ENCODE assay signal across 40 cellular contexts in genomic region chr2:49755777-49756176, GRCh38.
"Had no signal": no experiment of that assay in that cellular context is flagged by ENCODE, and none has a peak within 500 bp of the region (broad histone marks: within the 10 kb centered on the region; RNA-seq: fewer than 3 reads in every experiment).

No MANE protein-coding gene starts in this region.

- H3K4me3 Mint-ChIP-seq: activated naive CD4-positive, alpha-beta T cell treated with anti-CD3 and anti-CD28 coated beads for 36 hours; activated naive CD4-positive, alpha-beta T cell treated with anti-CD3 and anti-CD28 coated beads, Interleukin-2, amount 10 ng/mL, durations not matched to agents 7 days and 5 days; activated naive CD4-positive, alpha-beta T cell treated with anti-CD3 and anti-CD28 coated beads, Interleukin-2, amount 50 U/mL, for 24 hours; activated naive CD8-positive, alpha-beta T cell; activated naive CD8-positive, alpha-beta T cell treated with anti-CD3 and anti-CD28 coated beads for 36 hours; activated naive CD8-positive, alpha-beta T cell treated with anti-CD3 and anti-CD28 coated beads, Interleukin-2, amount 10 ng/mL, durations not matched to agents 7 days and 5 days; activated naive CD8-positive, alpha-beta T cell treated with anti-CD3 and anti-CD28 coated beads, Interleukin-2, amount 50 U/mL, for 24 hours; activated T-cell treated with anti-CD3 and anti-CD28 coated beads, Interleukin-2, amount 50 U/mL, for 24 hours; activated T-cell treated with anti-CD3 and anti-CD28 coated beads, Interleukin-2, amount 50 U/mL, for 4 hours; activated T-cell treated with anti-CD3 and anti-CD28 coated beads, Interleukin-2, amount 50 U/mL, for 72 hours; activated T-helper 1 cell treated with anti-CD3 and anti-CD28 coated beads, Interleukin-12 subunit alpha, Interleukin-12 subunit beta, Interleukin-2, Interleukin-4 antibody, amounts not matched to agents 30 ng/mL and 10 ng/mL and 1 ng/mL, durations not matched to agents 14 hours and 24 hours and 36 hours; activated T-helper 17 cell treated with anti-CD3 and anti-CD28 coated beads, Interleukin-2, amount 50 U/mL, for 72 hours; brain; central memory CD8-positive, alpha-beta T cell had no signal

- H3K36me3 ChIP-seq: adrenal gland, ascending aorta, brain microvascular endothelial cell, breast epithelium, cardiac muscle cell had no signal

- H3K9me3 ChIP-seq: adrenal gland, ascending aorta, body of pancreas, breast epithelium had no signal

- H3K36me3 Mint-ChIP-seq: activated naive CD4-positive, alpha-beta T cell treated with anti-CD3 and anti-CD28 coated beads, Interleukin-2, amount 10 ng/mL, durations not matched to agents 7 days and 5 days; activated naive CD4-positive, alpha-beta T cell treated with anti-CD3 and anti-CD28 coated beads, Interleukin-2, amount 50 U/mL, for 24 hours; activated naive CD4-positive, alpha-beta T cell treated with anti-CD3 and anti-CD28 coated beads, Interleukin-2, amount 50 U/mL, for 72 hours; activated naive CD8-positive, alpha-beta T cell; activated naive CD8-positive, alpha-beta T cell treated with anti-CD3 and anti-CD28 coated beads for 36 hours; activated naive CD8-positive, alpha-beta T cell treated with anti-CD3 and anti-CD28 coated beads, Interleukin-2, amount 10 ng/mL, durations not matched to agents 7 days and 5 days; brain had no signal

- H3K27me3 ChIP-seq: adrenal gland, ascending aorta, body of pancreas, brain microvascular endothelial cell, breast epithelium, cardiac muscle cell had no signal

- H3K4me1 Mint-ChIP-seq: activated naive CD4-positive, alpha-beta T cell treated with anti-CD3 and anti-CD28 coated beads, Interleukin-2, amount 10 ng/mL, durations not matched to agents 7 days and 5 days; activated naive CD4-positive, alpha-beta T cell treated with anti-CD3 and anti-CD28 coated beads, Interleukin-2, amount 50 U/mL, for 24 hours; activated naive CD8-positive, alpha-beta T cell treated with anti-CD3 and anti-CD28 coated beads for 36 hours; activated naive CD8-positive, alpha-beta T cell treated with anti-CD3 and anti-CD28 coated beads, Interleukin-2, amount 10 ng/mL, durations not matched to agents 7 days and 5 days; activated naive CD8-positive, alpha-beta T cell treated with anti-CD3 and anti-CD28 coated beads, Interleukin-2, amount 50 U/mL, for 24 hours; activated T-helper 17 cell treated with anti-CD3 and anti-CD28 coated beads, Interleukin-2, amount 50 U/mL, for 72 hours; brain; central memory CD8-positive, alpha-beta T cell had no signal

- H3K27ac ChIP-seq: adrenal gland, ascending aorta, body of pancreas, brain microvascular endothelial cell, breast epithelium, cardiac muscle cell had no signal

- H3K4me3 ChIP-seq: adrenal gland, ascending aorta, body of pancreas, breast epithelium, cardiac muscle cell had no signal

- DNase-seq: activated effector memory CD4-positive, alpha-beta T cell treated with anti-CD3 and anti-CD28 coated beads, Interleukin-2, amount 50 U/mL, for 16 hours; activated effector memory CD4-positive, alpha-beta T cell treated with Interleukin-2 at 50 U/mL for 16 hours; activated gamma-delta T cell; activated gamma-delta T cell treated with Interleukin-2 at 50 U/mL for 16 hours; activated naive CD4-positive, alpha-beta T cell; activated naive CD4-positive, alpha-beta T cell treated with anti-CD3 and anti-CD28 coated beads for 36 hours; activated naive CD4-positive, alpha-beta T cell treated with anti-CD3 and anti-CD28 coated beads, Interleukin-2, amount 10 ng/mL, durations not matched to agents 7 days and 5 days; activated naive CD4-positive, alpha-beta T cell treated with anti-CD3 and anti-CD28 coated beads, Interleukin-2, amount 50 U/mL, for 16 hours; activated naive CD4-positive, alpha-beta T cell treated with Interleukin-2 at 50 U/mL for 16 hours; activated naive CD8-positive, alpha-beta T cell treated with anti-CD3 and anti-CD28 coated beads for 36 hours; activated naive CD8-positive, alpha-beta T cell treated with anti-CD3 and anti-CD28 coated beads, Interleukin-2, amount 10 ng/mL, durations not matched to agents 7 days and 5 days; activated naive CD8-positive, alpha-beta T cell treated with anti-CD3 and anti-CD28 coated beads, Interleukin-2, amount 50 U/mL, for 24 hours; activated T-cell treated with anti-CD3 and anti-CD28 coated beads, Interleukin-2, amount 50 U/mL, for 1 hour; activated T-cell treated with anti-CD3 and anti-CD28 coated beads, Interleukin-2, amount 50 U/mL, for 24 hours; activated T-cell treated with anti-CD3 and anti-CD28 coated beads, Interleukin-2, amount 50 U/mL, for 4 hours; activated T-cell treated with anti-CD3 and anti-CD28 coated beads, Interleukin-2, amount 50 U/mL, for 48 hours; activated T-cell treated with anti-CD3 and anti-CD28 coated beads, Interleukin-2, amount 50 U/mL, for 72 hours; adrenal gland; amniotic stem cell; amygdala; anterior cingulate cortex; aorta; body of pancreas; brain microvascular endothelial cell; caudate nucleus; central memory CD4-positive, alpha-beta T cell; cerebellar nuclear complex had no signal

- H3K27me3 Mint-ChIP-seq: activated naive CD4-positive, alpha-beta T cell treated with anti-CD3 and anti-CD28 coated beads, Interleukin-2, amount 10 ng/mL, durations not matched to agents 7 days and 5 days; activated naive CD4-positive, alpha-beta T cell treated with anti-CD3 and anti-CD28 coated beads, Interleukin-2, amount 50 U/mL, for 24 hours; activated naive CD8-positive, alpha-beta T cell; activated naive CD8-positive, alpha-beta T cell treated with anti-CD3 and anti-CD28 coated beads for 36 hours; activated naive CD8-positive, alpha-beta T cell treated with anti-CD3 and anti-CD28 coated beads, Interleukin-2, amount 10 ng/mL, durations not matched to agents 7 days and 5 days; activated naive CD8-positive, alpha-beta T cell treated with anti-CD3 and anti-CD28 coated beads, Interleukin-2, amount 50 U/mL, for 24 hours; activated T-cell treated with anti-CD3 and anti-CD28 coated beads, Interleukin-2, amount 50 U/mL, for 24 hours; activated T-helper 17 cell treated with anti-CD3 and anti-CD28 coated beads, Interleukin-2, amount 50 U/mL, for 72 hours; central memory CD8-positive, alpha-beta T cell had no signal

- FAIRE-seq: astrocyte, bronchial epithelial cell had no signal

- H3K27ac Mint-ChIP-seq: activated naive CD4-positive, alpha-beta T cell treated with anti-CD3 and anti-CD28 coated beads for 36 hours; activated naive CD4-positive, alpha-beta T cell treated with anti-CD3 and anti-CD28 coated beads, Interleukin-2, amount 10 ng/mL, durations not matched to agents 7 days and 5 days; activated naive CD4-positive, alpha-beta T cell treated with anti-CD3 and anti-CD28 coated beads, Interleukin-2, amount 50 U/mL, for 24 hours; activated naive CD4-positive, alpha-beta T cell treated with anti-CD3 and anti-CD28 coated beads, Interleukin-2, amount 50 U/mL, for 72 hours; activated naive CD8-positive, alpha-beta T cell; activated naive CD8-positive, alpha-beta T cell treated with anti-CD3 and anti-CD28 coated beads for 36 hours; activated naive CD8-positive, alpha-beta T cell treated with anti-CD3 and anti-CD28 coated beads, Interleukin-2, amount 10 ng/mL, durations not matched to agents 7 days and 5 days; activated naive CD8-positive, alpha-beta T cell treated with anti-CD3 and anti-CD28 coated beads, Interleukin-2, amount 50 U/mL, for 24 hours; activated T-cell treated with anti-CD3 and anti-CD28 coated beads, Interleukin-2, amount 50 U/mL, for 24 hours; activated T-cell treated with anti-CD3 and anti-CD28 coated beads, Interleukin-2, amount 50 U/mL, for 72 hours; activated T-helper 1 cell treated with anti-CD3 and anti-CD28 coated beads, Interleukin-12 subunit alpha, Interleukin-12 subunit beta, Interleukin-2, Interleukin-4 antibody, amounts not matched to agents 30 ng/mL and 10 ng/mL and 1 ng/mL, durations not matched to agents 14 hours and 24 hours and 36 hours; activated T-helper 17 cell treated with anti-CD3 and anti-CD28 coated beads, Interleukin-2, amount 50 U/mL, for 72 hours; activated T-helper 2 cell treated with anti-CD3 and anti-CD28 coated beads, Interferon-gamma antibody, Interleukin-2, Interleukin-4, amounts not matched to agents 10 μg/mL and 5 μg/mL and 100 μg/mL, durations not matched to agents 14 hours and 24 hours and 36 hours; brain had no signal

- H3K4me1 ChIP-seq: adrenal gland, ascending aorta, body of pancreas, breast epithelium had no signal

- H3K9me3 Mint-ChIP-seq: activated naive CD4-positive, alpha-beta T cell treated with anti-CD3 and anti-CD28 coated beads for 36 hours; activated naive CD4-positive, alpha-beta T cell treated with anti-CD3 and anti-CD28 coated beads, Interleukin-2, amount 10 ng/mL, durations not matched to agents 7 days and 5 days; activated naive CD4-positive, alpha-beta T cell treated with anti-CD3 and anti-CD28 coated beads, Interleukin-2, amount 50 U/mL, for 24 hours; activated naive CD8-positive, alpha-beta T cell treated with anti-CD3 and anti-CD28 coated beads, Interleukin-2, amount 10 ng/mL, durations not matched to agents 7 days and 5 days; activated T-cell treated with anti-CD3 and anti-CD28 coated beads, Interleukin-2, amount 50 U/mL, for 24 hours; activated T-cell treated with anti-CD3 and anti-CD28 coated beads, Interleukin-2, amount 50 U/mL, for 4 hours; activated T-helper 1 cell treated with anti-CD3 and anti-CD28 coated beads, Interleukin-12 subunit alpha, Interleukin-12 subunit beta, Interleukin-2, Interleukin-4 antibody, amounts not matched to agents 30 ng/mL and 10 ng/mL and 1 ng/mL, durations not matched to agents 14 hours and 24 hours and 36 hours; activated T-helper 2 cell treated with anti-CD3 and anti-CD28 coated beads, Interferon-gamma antibody, Interleukin-2, Interleukin-4, amounts not matched to agents 10 μg/mL and 5 μg/mL and 100 μg/mL, durations not matched to agents 14 hours and 24 hours and 36 hours; brain had no signal

- ATAC-seq: activated naive CD4-positive, alpha-beta T cell treated with anti-CD3 and anti-CD28 coated beads, Interleukin-2, amount 50 U/mL, for 72 hours; activated naive CD8-positive, alpha-beta T cell treated with anti-CD3 and anti-CD28 coated beads, Interleukin-2, amount 50 U/mL, for 24 hours; activated T-cell treated with anti-CD3 and anti-CD28 coated beads, Interleukin-2, amount 50 U/mL, for 4 hours; activated T-cell treated with anti-CD3 and anti-CD28 coated beads, Interleukin-2, amount 50 U/mL, for 72 hours; activated T-helper 17 cell treated with anti-CD3 and anti-CD28 coated beads, Interleukin-2, amount 50 U/mL, for 72 hours; body of pancreas had no signal
